Comparison of ENCODE assay signal across 13 cellular contexts in genomic region chr18:79466591-79466990, GRCh38.
DNase-seq lines count a peak whose midpoint lies in the region; ATAC-seq and TF ChIP-seq lines count a peak whose summit lies in the region.
"Had no signal": no experiment of that assay in that cellular context is flagged by ENCODE, and none has a peak within 500 bp of the region (broad histone marks: within the 10 kb centered on the region; RNA-seq: fewer than 3 reads in every experiment).

No MANE protein-coding gene starts in this region.

- H3K27me3 Mint-ChIP-seq in T-helper 17 cell = no peaks in the 10 kb centered on the region

- peaks cover 8% of the 10 kb centered on the region for H3K4me1 Mint-ChIP-seq in T-helper 17 cell

- H3K36me3 Mint-ChIP-seq in T-helper 17 cell (ENCODE audit: low read depth) = no peaks in the 10 kb centered on the region

- no peak overlapping the region for H3K27ac ChIP-seq in psoas muscle
- H3K27ac ChIP-seq: esophagus muscularis mucosa had no signal

- peak overlapping the region; percentile 45 for H3K4me3 Mint-ChIP-seq in T-helper 17 cell
- H3K4me3 Mint-ChIP-seq: immature natural killer cell had no signal

- ATAC-seq in GM19351 (IDR thresholded peaks at IDR 0.05; ENCODE audit: unreplicated experiment) (peak; percentile 50), HG03103 (IDR thresholded peaks at IDR 0.05; ENCODE audit: low read depth, unreplicated experiment) (peak; percentile 38), T-helper 17 cell (peak; percentile 40), psoas muscle (no peak)

- TF ChIP-seq CTCF in GM06990 (IDR thresholded peaks at IDR 0.05; ENCODE audit: insufficient read depth, low read length, poor library complexity, severe bottlenecking) (peak; percentile 18), psoas muscle (IDR thresholded peaks at IDR 0.05) (no peak)

- DNase-seq in GM06990 (ENCODE audit: extremely low read depth, insufficient read length) (peak; percentile 64), T-helper 17 cell (no peak), amniotic stem cell (lab: John Stamatoyannopoulos, UW) (no peak), RKO (ENCODE audit: low spot score) (no peak), NCI-H226 (no peak), psoas muscle (no peak)
- DNase-seq: activated effector memory CD4-positive, alpha-beta T cell treated with anti-CD3 and anti-CD28 coated beads, Interleukin-2, amount 50 U/mL, for 16 hours; central memory CD4-positive, alpha-beta T cell; immature natural killer cell; SIG-M5 had no signal

- peak overlapping the region; percentile 79 for H3K27ac Mint-ChIP-seq in T-helper 17 cell
- H3K27ac Mint-ChIP-seq: immature natural killer cell had no signal

- intact Hi-C loops in psoas muscle (cut with DNase I) = no loop called here

- H3K4me3 ChIP-seq in GM06990 (replicated peaks; ENCODE audit: low read depth, low read length) = no peak overlapping the region; the same call in 1 of the 2 replicates
- no peak overlapping the region for H3K4me3 ChIP-seq in psoas muscle
- H3K4me3 ChIP-seq: esophagus muscularis mucosa had no signal

- H3K27me3 ChIP-seq in GM06990 (replicated peaks; ENCODE audit: control insufficient read depth, insufficient read depth, low read length) (no peaks in the 10 kb centered on the region), psoas muscle (ENCODE audit: insufficient read depth in 3 of 3, low read length in 2 of 3) (no peaks in the 10 kb centered on the region)
- H3K27me3 ChIP-seq: esophagus muscularis mucosa had no signal

- WGBS in psoas muscle, 3 donors = 86 to 88% (median 86%) methylated on average over 16 of the region's 16 CpGs

- H3K4me1 ChIP-seq in psoas muscle = peaks cover 4% of the 10 kb centered on the region

- H3K36me3 ChIP-seq in GM06990 (ENCODE audit: control insufficient read depth, insufficient read depth, low read length) = no peaks in the 10 kb centered on the region; the same call in 1 of the 2 replicates
- H3K36me3 ChIP-seq in psoas muscle (ENCODE audit: insufficient read depth in 1 of 2, low read depth in 1 of 2) = peaks cover 0 to 68% of the 10 kb centered on the region in 2 donors

- no peaks in the 10 kb centered on the region for H3K9me3 ChIP-seq in T-helper 17 cell (ENCODE audit: control insufficient read depth, low read length, poor library complexity, severe bottlenecking)
- no peaks in the 10 kb centered on the region for H3K9me3 ChIP-seq in psoas muscle
- H3K9me3 ChIP-seq: esophagus muscularis mucosa had no signal

Comparison
In these comparisons a context has a peak if more than half of its experiments do, and no peak if none do; other contexts are left out.
1. ATAC-seq: peak in GM19351 (single experiment), HG03103 (single experiment) and T-helper 17 cell (single experiment); none in psoas muscle (0 of 4).